12 cellular contexts compared by ENCODE assay signal in the genomic region with DNA sequence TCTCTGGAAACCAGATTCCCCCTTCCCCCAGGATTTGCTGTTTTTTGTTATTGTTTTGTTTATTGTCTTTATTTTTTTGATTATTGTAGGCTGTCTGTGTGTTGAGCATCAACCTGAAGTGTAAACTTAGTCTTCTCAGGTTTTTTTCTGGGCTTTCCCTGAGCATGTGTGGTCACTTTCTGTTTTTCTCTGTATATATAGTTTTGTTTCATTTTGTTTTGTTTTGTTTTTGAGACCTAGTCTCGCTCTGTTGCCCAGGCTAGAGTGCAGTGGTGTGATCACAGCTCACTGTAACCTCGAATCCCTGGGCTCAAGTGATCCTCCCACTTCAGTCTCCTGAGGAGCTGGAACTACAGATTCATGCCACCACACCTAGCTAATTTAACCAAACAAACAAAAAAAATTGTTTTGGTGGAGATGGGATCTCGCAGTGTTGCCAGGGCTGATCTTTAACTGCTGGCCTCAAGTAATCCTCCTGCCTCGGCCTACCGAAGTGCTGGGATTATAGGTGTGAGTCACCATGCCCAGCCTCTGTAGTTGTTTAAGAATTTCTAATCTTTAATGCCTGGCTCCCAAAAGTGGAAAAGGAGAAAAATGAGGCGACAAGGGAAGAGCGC. TPM values are rescaled to one million over a fixed set of nuclear protein-coding genes. Genes with fewer than 3 reads are reported as not detected.
A peak's percentile ranks its signal among the peaks of the same experiment; 100 is the strongest.
DNase-seq lines count a peak whose midpoint lies in the region; ATAC-seq, FAIRE-seq and TF ChIP-seq lines count a peak whose summit lies in the region.
"Had no signal": no experiment of that assay in that cellular context is flagged by ENCODE, and none has a peak within 500 bp of the region (broad histone marks: within the 10 kb centered on the region; RNA-seq: fewer than 3 reads in every experiment).

No MANE protein-coding gene starts in this region.

- no peaks in the 10 kb centered on the region for H4K20me1 ChIP-seq in GM12878 (ENCODE audit: control insufficient read depth, insufficient read depth)

- TF ChIP-seq RAD21 in GM12878 (IDR thresholded peaks at IDR 0.05; ENCODE audit: insufficient read depth, low read depth, low read length) = no peak

- in situ Hi-C loops in GM12878 (cut with MboI) = no loop called here

- peaks cover 9% of the 10 kb centered on the region for H3K9me3 Mint-ChIP-seq in Caco-2 (ENCODE audit: unreplicated experiment)
- H3K9me3 Mint-ChIP-seq: activated naive CD4-positive, alpha-beta T cell treated with anti-CD3 and anti-CD28 coated beads, Interleukin-2, amount 10 ng/mL, durations not matched to agents 7 days and 5 days had no signal

- 60% methylated on average over 7 of the region's 7 CpGs for WGBS in GM12878 (ENCODE audit: insufficient coverage, insufficient replicate concordance, low lambda C conversion rate, missing lambda C conversion rate)

- H3K36me3 Mint-ChIP-seq in Caco-2 (ENCODE audit: insufficient read depth, unreplicated experiment) = no peaks in the 10 kb centered on the region

- CTCF ChIA-PET in GM12878 (lab: Yijun Ruan, JAX) (no interaction called here), Caco-2 (lab: Charles Lee) (no interaction called here)

- SMC1A ChIA-PET in GM12878 (lab: Charles Lee; ENCODE audit: uncharacterized antibody, unreplicated experiment) = interaction anchor here (1.0 to 1.6 kb wide), 5 partner anchors 9 to 24 kb away, joined by 3 to 6 read pairs (median 3); no protein-coding TSS in a partner anchor

- ATAC-seq in GM18499 (IDR thresholded peaks at IDR 0.05; ENCODE audit: insufficient read depth, unreplicated experiment) (peak; percentile 81), GM21367 (IDR thresholded peaks at IDR 0.05; ENCODE audit: unreplicated experiment) (peak; percentile 87), HG03103 (IDR thresholded peaks at IDR 0.05; ENCODE audit: low read depth, unreplicated experiment) (peak; percentile 82), GM12878 (peak; percentile 92)

- H3K9me3 ChIP-seq in GM12878 (replicated peaks; ENCODE audit: control insufficient read depth, insufficient read depth, low read length) (peaks cover 1% of the 10 kb centered on the region; the same call in 2 of the 3 replicates), Caco-2 (no peaks in the 10 kb centered on the region)

- no peak overlapping the region for H3K4me2 ChIP-seq in GM12878 (ENCODE audit: control insufficient read depth, insufficient read depth)

- DNase-seq in GM12878 (ENCODE audit: low read depth, low spot score) (no peak), Caco-2 (no peak), NCI-H1417 (lab: John Stamatoyannopoulos, UW) (no peak), NOMO-1 (lab: John Stamatoyannopoulos, UW; ENCODE audit: unreplicated experiment in 2 of 2) (no peak)
- no peak for DNase-seq in activated CD4-positive, alpha-beta T cell treated with anti-CD3 and anti-CD28 coated beads, Interleukin-2, amount 50 U/mL, for 4 hours
- DNase-seq: activated CD4-positive, alpha-beta memory T cell treated with anti-CD3 and anti-CD28 coated beads, Interleukin-2, amount 10 ng/mL, durations not matched to agents 7 days and 5 days; activated naive CD4-positive, alpha-beta T cell treated with anti-CD3 and anti-CD28 coated beads, Interleukin-2, amount 10 ng/mL, durations not matched to agents 7 days and 5 days; EL had no signal

- H3K4me3 Mint-ChIP-seq in Caco-2 (ENCODE audit: unreplicated experiment) = no peak overlapping the region
- H3K4me3 Mint-ChIP-seq: activated CD4-positive, alpha-beta memory T cell treated with anti-CD3 and anti-CD28 coated beads, Interleukin-2, amount 10 ng/mL, durations not matched to agents 7 days and 5 days; activated naive CD4-positive, alpha-beta T cell treated with anti-CD3 and anti-CD28 coated beads, Interleukin-2, amount 10 ng/mL, durations not matched to agents 7 days and 5 days had no signal

- no peaks in the 10 kb centered on the region for H3K27me3 ChIP-seq in GM12878 (replicated peaks in 1 of 2; ENCODE audit: control insufficient read depth in 2 of 2, insufficient read depth in 2 of 2, low read length in 1 of 2)
- H3K27me3 ChIP-seq in Caco-2 (replicated peaks; ENCODE audit: control insufficient read depth, insufficient read depth, low read length) = no peaks in the 10 kb centered on the region

- no peaks in the 10 kb centered on the region for H3K79me2 ChIP-seq in GM12878 (ENCODE audit: control insufficient read depth, insufficient read depth, low read length)

- RAD21 ChIA-PET in GM12878 (lab: Charles Lee; ENCODE audit: unreplicated experiment) = interaction anchor here (0.9 kb wide), 1 partner anchor 15 kb away, joined by 4 read pairs; no protein-coding TSS in a partner anchor

- H3K27ac Mint-ChIP-seq in Caco-2 (ENCODE audit: unreplicated experiment) = no peak overlapping the region
- H3K27ac Mint-ChIP-seq: activated CD4-positive, alpha-beta memory T cell treated with anti-CD3 and anti-CD28 coated beads, Interleukin-2, amount 10 ng/mL, durations not matched to agents 7 days and 5 days; activated naive CD4-positive, alpha-beta T cell treated with anti-CD3 and anti-CD28 coated beads, Interleukin-2, amount 10 ng/mL, durations not matched to agents 7 days and 5 days had no signal

- FAIRE-seq in GM12878 (lab: Jason Lieb, UNC) = peak; percentile 54

- H3K27ac ChIP-seq in GM12878 (ENCODE audit: control insufficient read depth, insufficient read depth) = no peak overlapping the region

- H3K4me3 ChIP-seq in GM12878 = no peak overlapping the region
- H3K4me3 ChIP-seq in Caco-2 (ENCODE audit: low read depth, low read length) = no peak overlapping the region

- intact Hi-C loops in GM12878 (cut with micrococcal nuclease; ENCODE audit: unreplicated experiment) (no loop called here), Caco-2 (cut with micrococcal nuclease; ENCODE audit: unreplicated experiment) (no loop called here)

- POLR2A ChIA-PET in GM12878 (lab: Charles Lee) (interaction anchor here (1.0 to 2.3 kb wide), 2 partner anchors 9 to 12 kb away, joined by 5 to 11 read pairs; partner anchors contain the start of gene IL13RA1), Caco-2 (lab: Charles Lee) (no interaction called here)

- H3K4me1 ChIP-seq in GM12878 (ENCODE audit: control insufficient read depth, insufficient read depth, low read length) = peaks cover 3% of the 10 kb centered on the region; the same call in 1 of the 2 replicates
- no peaks in the 10 kb centered on the region for H3K4me1 ChIP-seq in Caco-2

- TF ChIP-seq POLR2A in GM12878 (IDR thresholded peaks at IDR 0.05; ENCODE audit: low read depth, low read length) = no peak

- no peak overlapping the region for H3K9ac ChIP-seq in GM12878 (ENCODE audit: control insufficient read depth, insufficient read depth, low read length)

- BruUV-seq in GM12878 (replicated peaks; lab: Mats Ljungman, UMichigan) = no TSS peak
- no TSS peak for BruUV-seq in Caco-2 (replicated peaks; lab: Mats Ljungman, UMichigan)

- no peaks in the 10 kb centered on the region for H3K4me1 Mint-ChIP-seq in Caco-2 (ENCODE audit: low read depth, unreplicated experiment)
- H3K4me1 Mint-ChIP-seq: activated naive CD4-positive, alpha-beta T cell treated with anti-CD3 and anti-CD28 coated beads, Interleukin-2, amount 10 ng/mL, durations not matched to agents 7 days and 5 days had no signal

- no peak for TF ChIP-seq CTCF in GM12878 (IDR thresholded peaks at IDR 0.05 in 2 of 3, conservative IDR thresholded peaks at IDR 0.05 in 1 of 3; ENCODE audit: control insufficient read depth in 2 of 3, extremely low read depth in 1 of 3, insufficient read depth in 1 of 3, low read depth in 3 of 3, low read length in 3 of 3)
- no peak for TF ChIP-seq CTCF in Caco-2 (IDR thresholded peaks at IDR 0.05; ENCODE audit: insufficient read depth in 1 of 2, low read depth in 1 of 2, low read length in 1 of 2, severe bottlenecking in 1 of 2, unreplicated experiment in 1 of 2)

- no peak for TF ChIP-seq EP300 in GM12878 (IDR thresholded peaks at IDR 0.05; ENCODE audit: borderline replicate concordance in 1 of 2, control insufficient read depth in 1 of 2, low read depth in 2 of 2, low read length in 2 of 2)

- H3K36me3 ChIP-seq in GM12878 (ENCODE audit: control insufficient read depth in 2 of 2, insufficient read depth in 2 of 2, low read length in 1 of 2) (no peaks in the 10 kb centered on the region), Caco-2 (ENCODE audit: control insufficient read depth, insufficient read depth, low read length) (no peaks in the 10 kb centered on the region)

- no peak overlapping the region for H2AFZ ChIP-seq in GM12878 (ENCODE audit: control insufficient read depth, low read depth, low read length)

- H3K27me3 Mint-ChIP-seq in Caco-2 (ENCODE audit: insufficient read depth, unreplicated experiment) = no peaks in the 10 kb centered on the region

RNA-seq across cellular contexts. Expression of gene IL13RA1, which starts 9.1 kb away (rescaled TPM):
- 78.5 TPM in 2 replicates for total RNA-seq in GM12878 (2013; cell fraction: nucleolus; rRNA removed)
- 9.5 and 11.8 TPM in 2 replicates for total RNA-seq in GM12878 (2014; rRNA removed)
- 13.3 and 14.0 TPM in 2 replicates for total RNA-seq in GM12878 (2014; rRNA removed; fragmentation: Illumina TruSeq; extraction: Trizol)
- 10.6 TPM in 2 replicates for total RNA-seq in GM12878 (2021)
- polyA plus RNA-seq in GM12878 (2011; ENCODE audit: low read depth) = 0.63 TPM
- polyA plus RNA-seq in GM12878 (2011; rRNA removed) = 8.0 and 11.5 TPM in 2 replicates
- 2.9 and 4.2 TPM in 2 replicates for polyA plus RNA-seq in GM12878 (2011; cell fraction: cytosol; rRNA removed)
- 1.3 and 2.1 TPM in 2 replicates for polyA plus RNA-seq in GM12878 (2011; cell fraction: nucleus; rRNA removed)
- polyA plus RNA-seq in GM12878 (2012) = 1.2 and 1.5 TPM in 2 replicates
- polyA plus RNA-seq in GM12878 (2014; fragmentation: Illumina TruSeq; extraction: Trizol) = 14.2 and 18.3 TPM in 2 replicates
- polyA plus RNA-seq in GM12878 (2014; fragmentation: Nextera tagmentation; extraction: Ambion mirVana) = 1 to 10 TPM; 2.3 to 4.1 TPM
- polyA plus RNA-seq in GM12878 (2014; rRNA removed) = 7.1 and 8.7 TPM in 2 replicates
- 1 to 10 TPM; 4.2 to 5.8 TPM for polyA plus RNA-seq in GM12878 (2016; fragmentation: Nextera tagmentation; extraction: Ambion mirVana)
- 3.6 and 3.7 TPM in 2 replicates for polyA minus RNA-seq in GM12878 (2011; rRNA and poly(A)+ RNA removed)
- polyA minus RNA-seq in GM12878 (2011; cell fraction: cytosol; rRNA and poly(A)+ RNA removed) = 1.4 and 1.9 TPM in 2 replicates
- polyA minus RNA-seq in GM12878 (2011; cell fraction: nucleus; rRNA and poly(A)+ RNA removed) = 0.86 and 1.2 TPM in 2 replicates
- total RNA-seq in Caco-2 (2022) = 33.2 and 33.4 TPM in 2 replicates
- total RNA-seq: activated CD4-positive, alpha-beta memory T cell treated with anti-CD3 and anti-CD28 coated beads, Interleukin-2, amount 10 ng/mL, durations not matched to agents 7 days and 5 days; OCI-LY7 had no signal
